In genomic region chr1:109089242-109090015, GRCh38 we compare ENCODE assay signal across 1 cellular context.
TF ChIP-seq lines count a peak whose summit lies in the region.

No MANE protein-coding gene starts in this region.

TF ChIP-seq in HepG2, 621 proteins besides CTCF, POLR2A, EP300 and RAD21 (continued from another document and continues in another):
- TF ChIP-seq ARID4A (CRISPR knock-in tag; IDR thresholded peaks at IDR 0.05; ENCODE audit: borderline replicate concordance) (peak; percentile 47; the same call in 1 of the 2 replicates), GTF3A (CRISPR knock-in tag; conservative IDR thresholded peaks at IDR 0.05) (0 out of 2 replicates have a peak, but pooled peaks have one; percentile 14), ZNF597 (CRISPR knock-in tag; IDR thresholded peaks at IDR 0.05) (no peak), ARID3A (IDR thresholded peaks at IDR 0.05; ENCODE audit: low read depth, low read length) (peak; percentile 65; the same call in 1 of the 2 replicates), YEATS2 (CRISPR knock-in tag; IDR thresholded peaks at IDR 0.05; ENCODE audit: borderline replicate concordance) (peak; percentile 29; the same call in 1 of the 2 replicates), HNF4G (IDR thresholded peaks at IDR 0.05; ENCODE audit: borderline replicate concordance, low read depth, low read length) (peak; percentile 74), HNF4G (CRISPR knock-in tag; IDR thresholded peaks at IDR 0.05; ENCODE audit: borderline replicate concordance, low read depth) (no peak; the same call in 1 of the 2 replicates), ZSCAN31 (CRISPR knock-in tag; IDR thresholded peaks at IDR 0.05; ENCODE audit: low read depth) (0 out of 2 replicates have a peak, but pooled peaks have one; percentile 60), ASH2L (IDR thresholded peaks at IDR 0.05; ENCODE audit: insufficient read length, low read depth, low read length) (peak; percentile 55), ZNF33A (CRISPR knock-in tag; IDR thresholded peaks at IDR 0.05; ENCODE audit: borderline replicate concordance) (no peak), ZNF20 (CRISPR knock-in tag; IDR thresholded peaks at IDR 0.05) (no peak), ETV6 (CRISPR knock-in tag; conservative IDR thresholded peaks at IDR 0.05) (no peak), YEATS4 (CRISPR knock-in tag; IDR thresholded peaks at IDR 0.05; ENCODE audit: borderline replicate concordance) (peak; percentile 36; the same call in 1 of the 2 replicates), ETS1 (CRISPR knock-in tag; IDR thresholded peaks at IDR 0.05) (0 out of 2 replicates have a peak, but pooled peaks have one; percentile 4), ZSCAN29 (CRISPR knock-in tag; conservative IDR thresholded peaks at IDR 0.05) (peak; percentile 98), ZSCAN9 (CRISPR knock-in tag; IDR thresholded peaks at IDR 0.05; ENCODE audit: borderline replicate concordance) (peak; percentile 85; the same call in 1 of the 2 replicates), ZNF446 (CRISPR knock-in tag; IDR thresholded peaks at IDR 0.05) (no peak), NRL (CRISPR knock-in tag; IDR thresholded peaks at IDR 0.05; ENCODE audit: borderline replicate concordance) (no peak), CHCHD3 (CRISPR knock-in tag; IDR thresholded peaks at IDR 0.05) (no peak), YY1 (IDR thresholded peaks at IDR 0.05; ENCODE audit: insufficient read depth, insufficient replicate concordance, low read depth, low read length) (peak; percentile 21), FOXP1 (IDR thresholded peaks at IDR 0.05) (peak; percentile 76; the same call in 1 of the 2 replicates), FOXP1 (CRISPR knock-in tag; IDR thresholded peaks at IDR 0.05) (no peak), RXRB (CRISPR knock-in tag; IDR thresholded peaks at IDR 0.05; ENCODE audit: borderline replicate concordance) (peak; percentile 35; the same call in 1 of the 2 replicates), ZMYM4 (CRISPR knock-in tag; IDR thresholded peaks at IDR 0.05) (peak; percentile 72), GATAD1 (CRISPR knock-in tag; IDR thresholded peaks at IDR 0.05) (peak; percentile 75), KLF6 (CRISPR knock-in tag; IDR thresholded peaks at IDR 0.05) (peak; percentile 45; the same call in 1 of the 2 replicates), ZNF143 (CRISPR knock-in tag; IDR thresholded peaks at IDR 0.05) (0 out of 2 replicates have a peak, but pooled peaks have one; percentile 33), ZGPAT (CRISPR knock-in tag; IDR thresholded peaks at IDR 0.05) (peak; percentile 58; the same call in 1 of the 2 replicates), CBX5 (CRISPR knock-in tag; IDR thresholded peaks at IDR 0.05; ENCODE audit: borderline replicate concordance) (peak; percentile 68; the same call in 1 of the 2 replicates), IRF2 (CRISPR knock-in tag; IDR thresholded peaks at IDR 0.05) (peak; percentile 76), SMARCE1 (IDR thresholded peaks at IDR 0.05; ENCODE audit: borderline replicate concordance) (no peak), ZNF234 (CRISPR knock-in tag; conservative IDR thresholded peaks at IDR 0.05) (no peak), MEF2D (CRISPR knock-in tag; IDR thresholded peaks at IDR 0.05) (0 out of 2 replicates have a peak, but pooled peaks have one; percentile 19), CCDC6 (CRISPR knock-in tag; IDR thresholded peaks at IDR 0.05) (0 out of 2 replicates have a peak, but pooled peaks have one; percentile 18), TARDBP (CRISPR knock-in tag; IDR thresholded peaks at IDR 0.05) (0 out of 2 replicates have a peak, but pooled peaks have one; percentile 9), PAXIP1 (CRISPR knock-in tag; conservative IDR thresholded peaks at IDR 0.05) (peak; percentile 33; the same call in 1 of the 2 replicates), THAP11 (CRISPR knock-in tag; IDR thresholded peaks at IDR 0.05) (peak; percentile 60), MIER2 (CRISPR knock-in tag; IDR thresholded peaks at IDR 0.05) (peak; percentile 46; the same call in 1 of the 2 replicates), ZC3H13 (CRISPR knock-in tag; IDR thresholded peaks at IDR 0.05) (peak; percentile 92), ZNF264 (CRISPR knock-in tag; IDR thresholded peaks at IDR 0.05) (peak; percentile 97), ZKSCAN8 (CRISPR knock-in tag; IDR thresholded peaks at IDR 0.05; ENCODE audit: borderline replicate concordance) (peak; percentile 76; the same call in 1 of the 2 replicates), RCOR2 (CRISPR knock-in tag; IDR thresholded peaks at IDR 0.05) (peak; percentile 77; the same call in 1 of the 2 replicates), ZZZ3 (CRISPR knock-in tag; IDR thresholded peaks at IDR 0.05; ENCODE audit: borderline replicate concordance) (no peak)
- TF ChIP-seq, protein P1, sequence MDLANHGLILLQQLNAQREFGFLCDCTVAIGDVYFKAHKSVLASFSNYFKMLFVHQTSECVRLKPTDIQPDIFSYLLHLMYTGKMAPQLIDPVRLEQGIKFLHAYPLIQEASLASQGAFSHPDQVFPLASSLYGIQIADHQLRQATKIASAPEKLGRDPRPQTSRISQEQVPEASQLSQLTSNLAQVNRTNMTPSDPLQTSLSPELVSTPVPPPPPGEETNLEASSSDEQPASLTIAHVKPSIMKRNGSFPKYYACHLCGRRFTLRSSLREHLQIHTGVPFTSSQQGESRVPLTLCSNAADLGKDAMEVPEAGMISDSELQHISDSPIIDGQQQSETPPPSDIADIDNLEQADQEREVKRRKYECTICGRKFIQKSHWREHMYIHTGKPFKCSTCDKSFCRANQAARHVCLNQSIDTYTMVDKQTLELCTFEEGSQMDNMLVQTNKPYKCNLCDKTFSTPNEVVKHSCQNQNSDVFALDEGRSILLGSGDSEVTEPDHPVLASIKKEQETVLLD (CRISPR knock-in tag; IDR thresholded peaks at IDR 0.05; ENCODE audit: low read depth), result no peak
- TF ChIP-seq, protein P2, sequence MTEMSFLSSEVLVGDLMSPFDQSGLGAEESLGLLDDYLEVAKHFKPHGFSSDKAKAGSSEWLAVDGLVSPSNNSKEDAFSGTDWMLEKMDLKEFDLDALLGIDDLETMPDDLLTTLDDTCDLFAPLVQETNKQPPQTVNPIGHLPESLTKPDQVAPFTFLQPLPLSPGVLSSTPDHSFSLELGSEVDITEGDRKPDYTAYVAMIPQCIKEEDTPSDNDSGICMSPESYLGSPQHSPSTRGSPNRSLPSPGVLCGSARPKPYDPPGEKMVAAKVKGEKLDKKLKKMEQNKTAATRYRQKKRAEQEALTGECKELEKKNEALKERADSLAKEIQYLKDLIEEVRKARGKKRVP (CRISPR knock-in tag; IDR thresholded peaks at IDR 0.05), result peak in 1 of 2 experiments; percentile 51; a peak in 1 of 4 replicates
- TF ChIP-seq, protein P3, sequence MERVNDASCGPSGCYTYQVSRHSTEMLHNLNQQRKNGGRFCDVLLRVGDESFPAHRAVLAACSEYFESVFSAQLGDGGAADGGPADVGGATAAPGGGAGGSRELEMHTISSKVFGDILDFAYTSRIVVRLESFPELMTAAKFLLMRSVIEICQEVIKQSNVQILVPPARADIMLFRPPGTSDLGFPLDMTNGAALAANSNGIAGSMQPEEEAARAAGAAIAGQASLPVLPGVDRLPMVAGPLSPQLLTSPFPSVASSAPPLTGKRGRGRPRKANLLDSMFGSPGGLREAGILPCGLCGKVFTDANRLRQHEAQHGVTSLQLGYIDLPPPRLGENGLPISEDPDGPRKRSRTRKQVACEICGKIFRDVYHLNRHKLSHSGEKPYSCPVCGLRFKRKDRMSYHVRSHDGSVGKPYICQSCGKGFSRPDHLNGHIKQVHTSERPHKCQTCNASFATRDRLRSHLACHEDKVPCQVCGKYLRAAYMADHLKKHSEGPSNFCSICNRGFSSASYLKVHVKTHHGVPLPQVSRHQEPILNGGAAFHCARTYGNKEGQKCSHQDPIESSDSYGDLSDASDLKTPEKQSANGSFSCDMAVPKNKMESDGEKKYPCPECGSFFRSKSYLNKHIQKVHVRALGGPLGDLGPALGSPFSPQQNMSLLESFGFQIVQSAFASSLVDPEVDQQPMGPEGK (CRISPR knock-in tag; IDR thresholded peaks at IDR 0.05), result 0 out of 2 replicates have a peak, but pooled peaks have one; percentile 41
